ENCODE assay signal across 1 cellular context in the genomic region with DNA sequence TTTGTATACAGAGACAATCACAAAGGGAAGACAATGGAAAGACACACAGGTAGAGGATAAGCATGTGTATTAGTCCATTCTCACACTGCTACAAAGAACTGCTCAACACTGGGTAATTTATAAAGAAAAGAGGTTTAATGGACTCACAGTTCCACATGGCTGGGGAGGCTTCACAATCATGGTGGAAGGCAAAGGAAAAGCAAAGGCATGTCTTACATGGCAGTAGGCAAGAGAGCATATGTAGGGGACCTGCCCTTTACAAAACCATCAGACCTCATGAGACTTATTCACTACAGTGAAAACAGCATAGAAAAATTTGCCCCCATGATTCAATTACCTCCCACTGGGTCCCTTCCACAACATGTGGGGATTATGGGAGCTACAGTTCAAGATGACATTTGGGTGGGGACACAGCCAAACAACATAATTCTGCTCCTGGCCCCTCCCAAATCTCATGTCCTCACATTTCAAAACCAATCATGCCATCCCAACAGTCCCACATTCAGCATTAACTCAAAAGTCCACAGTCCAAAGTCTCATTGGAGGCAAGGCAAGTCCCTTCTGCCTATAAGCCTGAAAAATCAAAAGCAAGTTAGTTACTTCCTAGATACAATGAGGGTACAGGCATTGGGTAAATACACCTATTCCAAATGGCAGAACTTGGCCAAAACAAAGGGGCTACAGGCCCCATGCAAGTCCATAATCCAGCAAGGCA.
TF ChIP-seq lines count a peak whose summit lies in the region.

No MANE protein-coding gene starts in this region.

TF ChIP-seq in HepG2, 621 proteins besides CTCF, POLR2A, EP300 and RAD21:
- TF ChIP-seq ZNF644 (CRISPR knock-in tag; IDR thresholded peaks at IDR 0.05; ENCODE audit: low read depth): peak; percentile 34; the same call in 1 of the 2 replicates
- TF ChIP-seq ZNF431 (CRISPR knock-in tag; IDR thresholded peaks at IDR 0.05; ENCODE audit: borderline replicate concordance, low read depth): peak; percentile 82; the same call in 1 of the 2 replicates
- peak; percentile 69 for TF ChIP-seq HNF4A (CRISPR knock-in tag; IDR thresholded peaks at IDR 0.05)
